Comparison of ENCODE assay signal across 8 cellular contexts in the genomic region with DNA sequence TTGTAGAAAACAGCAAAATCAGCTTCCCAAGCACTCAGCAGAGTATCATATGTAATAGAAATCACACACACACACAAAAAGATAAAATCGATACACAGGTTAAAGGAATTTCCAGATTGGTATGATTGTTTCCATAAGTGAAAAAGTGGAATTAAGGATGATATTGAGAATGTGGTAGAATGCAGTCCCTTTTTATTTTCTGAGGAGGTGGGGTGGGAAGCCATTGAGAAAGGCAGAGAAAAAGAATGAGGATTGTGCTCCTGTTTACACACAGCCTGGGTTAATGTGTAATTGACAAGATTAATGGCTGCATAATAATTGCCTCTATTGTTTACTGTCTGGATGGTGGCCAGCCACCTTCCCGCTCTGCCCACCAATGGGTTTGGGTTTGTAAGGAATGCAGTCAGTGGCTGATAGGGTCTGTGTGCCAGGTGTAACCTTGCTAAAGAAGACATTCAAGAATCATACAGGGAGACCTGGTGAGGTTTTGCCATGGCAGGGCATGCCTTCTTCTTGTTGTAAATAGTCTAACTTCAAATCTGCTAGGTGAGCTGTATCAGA.
DNase-seq lines count a peak whose midpoint lies in the region; ATAC-seq, FAIRE-seq and TF ChIP-seq lines count a peak whose summit lies in the region.

No MANE protein-coding gene starts in this region.

- DNase-seq in DMS53 treated with DMSO at 0.1 percent for 48 hours (lab: John Stamatoyannopoulos, UW; ENCODE audit: unreplicated experiment): peak; percentile 47
- DNase-seq in NCI-H146 treated with DMSO at 0.1 percent for 48 hours (lab: John Stamatoyannopoulos, UW; ENCODE audit: unreplicated experiment): peak; percentile 97
- no peak for DNase-seq in astrocyte (ENCODE audit: low read depth)
- no peak for DNase-seq in GF-D8 (lab: John Stamatoyannopoulos, UW)
- no peak for DNase-seq in smooth muscle cell (lab: John Stamatoyannopoulos, UW; ENCODE audit: unreplicated experiment)
- no peak for DNase-seq in stimulated activated effector memory CD8-positive, alpha-beta T cell treated with anti-CD3 and anti-CD28 coated beads, Interleukin-12 subunit alpha, Interleukin-12 subunit beta, amount 100 ng/mL, for 72 hours (ENCODE audit: low spot score in 2 of 2)

- peaks cover 35% of the 10 kb centered on the region for H3K4me1 Mint-ChIP-seq in astrocyte (ENCODE audit: low read depth, unreplicated experiment)
- peaks cover 7% of the 10 kb centered on the region for H3K4me1 Mint-ChIP-seq in stimulated activated effector memory CD8-positive, alpha-beta T cell treated with anti-CD3 and anti-CD28 coated beads, Interleukin-12 subunit alpha, Interleukin-12 subunit beta, amount 100 ng/mL, for 72 hours

- H3K4me3 ChIP-seq in astrocyte (ENCODE audit: insufficient read depth, low read depth, low read length): no peak overlapping the region
- H3K4me3 ChIP-seq in mucosa of stomach (ENCODE audit: low read length): peak overlapping the region; percentile 14
- no peak overlapping the region for H3K4me3 ChIP-seq in smooth muscle cell

- no peak overlapping the region for H3K27ac Mint-ChIP-seq in astrocyte (ENCODE audit: unreplicated experiment)
- no peak overlapping the region for H3K27ac Mint-ChIP-seq in stimulated activated effector memory CD8-positive, alpha-beta T cell treated with anti-CD3 and anti-CD28 coated beads, Interleukin-12 subunit alpha, Interleukin-12 subunit beta, amount 100 ng/mL, for 72 hours

- peaks cover 15% of the 10 kb centered on the region for H3K4me1 ChIP-seq in astrocyte (ENCODE audit: insufficient read depth, low read length)
- H3K4me1 ChIP-seq in mucosa of stomach (ENCODE audit: control insufficient read depth, insufficient read depth, low read length): peaks cover 56% of the 10 kb centered on the region
- peaks cover 8% of the 10 kb centered on the region for H3K4me1 ChIP-seq in smooth muscle cell (ENCODE audit: low read depth)

- H3K36me3 Mint-ChIP-seq in astrocyte (ENCODE audit: low read depth, unreplicated experiment): no peaks in the 10 kb centered on the region
- no peaks in the 10 kb centered on the region for H3K36me3 Mint-ChIP-seq in stimulated activated effector memory CD8-positive, alpha-beta T cell treated with anti-CD3 and anti-CD28 coated beads, Interleukin-12 subunit alpha, Interleukin-12 subunit beta, amount 100 ng/mL, for 72 hours

- FAIRE-seq in astrocyte (lab: Jason Lieb, UNC): no peak

- H4K20me1 ChIP-seq in astrocyte (ENCODE audit: insufficient read depth, low read length) (no peaks in the 10 kb centered on the region), smooth muscle cell (ENCODE audit: low read depth) (no peaks in the 10 kb centered on the region)

- WGBS in smooth muscle cell (ENCODE audit: low lambda C conversion rate): 89% methylated on average over 2 of the region's 2 CpGs

- H3K27ac ChIP-seq in astrocyte (ENCODE audit: low read depth, low read length) (no peak overlapping the region), smooth muscle cell (ENCODE audit: low read depth) (no peak overlapping the region)

- H3K4me2 ChIP-seq in astrocyte (ENCODE audit: low read length) (peak overlapping the region; percentile 31), smooth muscle cell (no peak overlapping the region)

- H3K79me2 ChIP-seq in astrocyte (ENCODE audit: insufficient read depth, low read length) (no peaks in the 10 kb centered on the region), smooth muscle cell (ENCODE audit: low read depth) (no peaks in the 10 kb centered on the region)

- peaks cover 21% of the 10 kb centered on the region for H3K27me3 Mint-ChIP-seq in astrocyte (ENCODE audit: low read depth, unreplicated experiment)

- H3K9ac ChIP-seq in astrocyte (ENCODE audit: low read length) (no peak overlapping the region), mucosa of stomach (ENCODE audit: low read length) (no peak overlapping the region), smooth muscle cell (ENCODE audit: low read depth) (no peak overlapping the region)

- H3K36me3 ChIP-seq in astrocyte (ENCODE audit: insufficient read depth, low read length) (no peaks in the 10 kb centered on the region), mucosa of stomach (ENCODE audit: control insufficient read depth, insufficient read depth, low read length) (no peaks in the 10 kb centered on the region), smooth muscle cell (ENCODE audit: low read depth) (no peaks in the 10 kb centered on the region)

- no peaks in the 10 kb centered on the region for H3K9me3 ChIP-seq in astrocyte (ENCODE audit: insufficient read depth, low read depth, low read length)
- H3K9me3 ChIP-seq in mucosa of stomach (ENCODE audit: control insufficient read depth, low read length): no peaks in the 10 kb centered on the region
- H3K9me3 ChIP-seq in smooth muscle cell (replicated peaks; ENCODE audit: low read depth): no peaks in the 10 kb centered on the region

- H3F3A ChIP-seq in smooth muscle cell (ENCODE audit: low read depth): no peaks in the 10 kb centered on the region

- H3K9me3 Mint-ChIP-seq in astrocyte (ENCODE audit: unreplicated experiment): no peaks in the 10 kb centered on the region
- no peaks in the 10 kb centered on the region for H3K9me3 Mint-ChIP-seq in stimulated activated effector memory CD8-positive, alpha-beta T cell treated with anti-CD3 and anti-CD28 coated beads, Interleukin-12 subunit alpha, Interleukin-12 subunit beta, amount 100 ng/mL, for 72 hours

- H2AFZ ChIP-seq in astrocyte (ENCODE audit: low read depth, low read length) (no peak overlapping the region), smooth muscle cell (ENCODE audit: low read depth) (no peak overlapping the region)

- no peaks in the 10 kb centered on the region for H3K27me3 ChIP-seq in astrocyte (ENCODE audit: insufficient read depth, low read length)
- H3K27me3 ChIP-seq in mucosa of stomach (ENCODE audit: control insufficient read depth, insufficient read depth, low read length): no peaks in the 10 kb centered on the region
- H3K27me3 ChIP-seq in smooth muscle cell (ENCODE audit: low read depth): no peaks in the 10 kb centered on the region

- TF ChIP-seq CTCF in astrocyte (IDR thresholded peaks at IDR 0.05; ENCODE audit: insufficient read depth, low read depth, low read length) (no peak), smooth muscle cell (IDR thresholded peaks at IDR 0.05; ENCODE audit: borderline replicate concordance, insufficient read depth, poor library complexity, severe bottlenecking) (no peak)

- ATAC-seq in stimulated activated effector memory CD8-positive, alpha-beta T cell treated with anti-CD3 and anti-CD28 coated beads, Interleukin-12 subunit alpha, Interleukin-12 subunit beta, amount 100 ng/mL, for 72 hours: no peak
- ATAC-seq in HG03460 (IDR thresholded peaks at IDR 0.05; ENCODE audit: unreplicated experiment): no peak

- H3K4me3 Mint-ChIP-seq in astrocyte (ENCODE audit: unreplicated experiment): no peak overlapping the region
- no peak overlapping the region for H3K4me3 Mint-ChIP-seq in stimulated activated effector memory CD8-positive, alpha-beta T cell treated with anti-CD3 and anti-CD28 coated beads, Interleukin-12 subunit alpha, Interleukin-12 subunit beta, amount 100 ng/mL, for 72 hours

Comparison
In these comparisons a context has a peak if more than half of its experiments do, and no peak if none do; other contexts are left out.
1. DNase-seq: peak in DMS53 treated with DMSO at 0.1 percent for 48 hours (single experiment) and NCI-H146 treated with DMSO at 0.1 percent for 48 hours (single experiment); none in astrocyte (single experiment), GF-D8 (single experiment), smooth muscle cell (single experiment) and stimulated activated effector memory CD8-positive, alpha-beta T cell treated with anti-CD3 and anti-CD28 coated beads, Interleukin-12 subunit alpha, Interleukin-12 subunit beta, amount 100 ng/mL, for 72 hours (0 of 2).